16 cellular contexts compared by ENCODE assay signal in the genomic region with DNA sequence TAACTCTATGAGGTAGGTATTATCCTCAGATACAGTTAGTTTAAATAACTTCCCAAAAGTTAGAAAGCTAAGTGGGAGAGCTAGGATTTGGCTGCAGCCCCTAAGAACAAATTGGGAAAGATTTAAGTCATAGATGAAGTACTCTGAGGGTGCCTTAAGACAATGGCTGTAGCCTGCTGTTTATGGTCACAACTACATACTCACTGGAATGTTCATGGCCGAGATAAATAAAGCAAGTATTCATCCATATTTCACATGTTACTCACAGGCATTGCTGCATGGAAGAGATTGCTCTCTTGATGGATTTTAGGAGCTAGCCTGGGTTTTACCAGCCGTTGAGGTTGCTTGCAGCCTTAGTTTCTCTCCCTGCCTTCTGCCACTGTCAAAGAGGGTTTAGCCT.
A peak's percentile ranks its signal among the peaks of the same experiment; 100 is the strongest.
DNase-seq lines count a peak whose midpoint lies in the region; ATAC-seq and TF ChIP-seq lines count a peak whose summit lies in the region.
"Had no signal": no experiment of that assay in that cellular context is flagged by ENCODE, and none has a peak within 500 bp of the region (broad histone marks: within the 10 kb centered on the region; RNA-seq: fewer than 3 reads in every experiment).

No MANE protein-coding gene starts in this region.

- H3K79me2 ChIP-seq in GM23248 (ENCODE audit: insufficient read depth) = no peaks in the 10 kb centered on the region

- H3F3A ChIP-seq in GM23248 (ENCODE audit: insufficient read depth) = peaks cover 14% of the 10 kb centered on the region

- H3K36me3 ChIP-seq in GM23248 (ENCODE audit: low read depth) (no peaks in the 10 kb centered on the region), vagina (no peaks in the 10 kb centered on the region)
- H3K36me3 ChIP-seq: MG63 had no signal

- in situ Hi-C loops in GM23248 (cut with MboI) = no loop called here

- DNase-seq in GM23248 = peak; percentile 88
- peak; percentile 39 for DNase-seq in amniotic stem cell (lab: John Stamatoyannopoulos, UW)
- DNase-seq in foreskin melanocyte = peak; percentile 72
- DNase-seq in vagina (ENCODE audit: extremely low spot score in 2 of 2) = no peak
- no peak for DNase-seq in NOMO-1 (lab: John Stamatoyannopoulos, UW; ENCODE audit: unreplicated experiment in 2 of 2)
- DNase-seq: activated CD4-positive, CD25-positive, alpha-beta regulatory T cell; activated gamma-delta T cell treated with Interleukin-2 at 50 U/mL for 16 hours; effector memory CD8-positive, alpha-beta T cell; glutamatergic neuron; islet precursor cell; MG63; NCI-H187 treated with DMSO at 0.1 percent for 48 hours; NCI-H510A treated with DMSO at 0.1 percent for 48 hours had no signal

- peak overlapping the region; percentile 61 for H3K27ac ChIP-seq in GM23248
- H3K27ac ChIP-seq in vagina = peak overlapping the region; percentile 17

- TF ChIP-seq CTCF in vagina (IDR thresholded peaks at IDR 0.05) = no peak

- no peak overlapping the region for H3K4me3 ChIP-seq in GM23248
- no peak overlapping the region for H3K4me3 ChIP-seq in vagina
- H3K4me3 ChIP-seq: MG63 had no signal

- H2AFZ ChIP-seq in GM23248 = peak overlapping the region; percentile 47

- H3K4me1 ChIP-seq in GM23248 (ENCODE audit: insufficient read depth) (peaks cover 39% of the 10 kb centered on the region), vagina (peaks cover 48% of the 10 kb centered on the region)

- H3K9me3 ChIP-seq in GM23248 (ENCODE audit: low read depth) (no peaks in the 10 kb centered on the region), vagina (no peaks in the 10 kb centered on the region)
- H3K9me3 ChIP-seq: MG63 had no signal

- no peaks in the 10 kb centered on the region for H3K9me2 ChIP-seq in GM23248 (ENCODE audit: insufficient read depth)

- WGBS in GM23248 (ENCODE audit: low coverage in 1 of 2, low lambda C conversion rate in 2 of 2, missing lambda C conversion rate in 2 of 2), 2 experiments = 44 to 48% methylated on average over 2 of the region's 2 CpGs

- no peaks in the 10 kb centered on the region for H4K20me1 ChIP-seq in GM23248 (ENCODE audit: insufficient read depth)

- ATAC-seq in GM19023 (IDR thresholded peaks at IDR 0.05; ENCODE audit: unreplicated experiment) (no peak), HG02571 (IDR thresholded peaks at IDR 0.05; ENCODE audit: unreplicated experiment) (no peak)
- ATAC-seq: effector memory CD8-positive, alpha-beta T cell; stimulated activated effector memory CD8-positive, alpha-beta T cell treated with anti-CD3 and anti-CD28 coated beads, Interleukin-12 subunit alpha, Interleukin-12 subunit beta, amount 100 ng/mL, for 72 hours had no signal

- peak overlapping the region; percentile 17; the same call in 1 of the 2 replicates for H3K9ac ChIP-seq in GM23248

- peak overlapping the region; percentile 32 for H3K4me2 ChIP-seq in GM23248 (ENCODE audit: unreplicated experiment)

- no peak for TF ChIP-seq POLR2A in vagina (IDR thresholded peaks at IDR 0.05)

- H3K27me3 ChIP-seq in GM23248 (replicated peaks; ENCODE audit: insufficient read depth) = no peaks in the 10 kb centered on the region
- H3K27me3 ChIP-seq in vagina = no peaks in the 10 kb centered on the region
- H3K27me3 ChIP-seq: MG63 had no signal

- intact Hi-C loops in vagina (cut with DNase I) = no loop called here

Comparison
In these comparisons a context has a peak if more than half of its experiments do, and no peak if none do; other contexts are left out.
1. DNase-seq: peak in GM23248 (single experiment), amniotic stem cell (single experiment) and foreskin melanocyte (single experiment); none in vagina (0 of 2) and NOMO-1 (0 of 2).